ENCODE assay signal across 8 cellular contexts in genomic region chr5:160421625-160422258, GRCh38. TPM values are rescaled to one million over a fixed set of nuclear protein-coding genes. Genes with fewer than 3 reads are reported as not detected.
DNase-seq lines count a peak whose midpoint lies in the region; ATAC-seq and TF ChIP-seq lines count a peak whose summit lies in the region.

Gene PTTG1 (plus strand): TSS chr5:160421855. CDS start chr5:160422313, 458 bp downstream.

- ATAC-seq in GM21367 (IDR thresholded peaks at IDR 0.05; ENCODE audit: unreplicated experiment), result peak; percentile 66

- H3K4me3 Mint-ChIP-seq in endodermal cell, result peak within 1 kb of the TSS; percentile 86

- 0% methylated on average over 27 to 39 of the region's 39 CpGs for WGBS in endodermal cell (ENCODE audit: insufficient coverage in 1 of 2, insufficient read length in 1 of 2), 2 experiments
- WGBS in mesodermal cell (ENCODE audit: insufficient coverage in 2 of 2), 2 experiments, result 0% methylated on average over 30 to 34 of the region's 39 CpGs

- H3K36me3 Mint-ChIP-seq in endodermal cell (ENCODE audit: low read depth), result peaks cover 8% of the 10 kb centered on the region

- TF ChIP-seq CTCF in endodermal cell (conservative IDR thresholded peaks at IDR 0.05), result no peak

- H3K27ac Mint-ChIP-seq in endodermal cell, result peak within 1 kb of the TSS; percentile 92

- DNase-seq in COR-L47 (lab: John Stamatoyannopoulos, UW) (peak; percentile 96), HT1080 (ENCODE audit: low read depth) (peak; percentile 95), NOMO-1 treated with dmso at 0.1 percent for 144 hours (lab: John Stamatoyannopoulos, UW; ENCODE audit: unreplicated experiment) (peak; percentile 88), endodermal cell (peak; percentile 98)
- peak; percentile 78 for DNase-seq in activated CD8-positive, alpha-beta memory T cell treated with anti-CD3 and anti-CD28 coated beads for 4 hours (ENCODE audit: low read depth in 2 of 2)
- DNase-seq in stimulated activated CD8-positive, alpha-beta memory T cell treated with anti-CD3 and anti-CD28 coated beads, Interleukin-15, amount 100 ng/mL, for 24 hours (ENCODE audit: low read depth), result peak; percentile 83

- H3K36me3 ChIP-seq in endodermal cell (ENCODE audit: control insufficient read depth, insufficient read depth, low read length), result peaks cover 15% of the 10 kb centered on the region
- peaks cover 37% of the 10 kb centered on the region for H3K36me3 ChIP-seq in mesodermal cell (ENCODE audit: control insufficient read depth, insufficient read depth, low read length)

- H3K27me3 Mint-ChIP-seq in endodermal cell (ENCODE audit: insufficient read depth), result no peaks in the 10 kb centered on the region

- H3K4me1 ChIP-seq in endodermal cell (ENCODE audit: control insufficient read depth, insufficient read depth, low read length) (peaks cover 15% of the 10 kb centered on the region), mesodermal cell (ENCODE audit: control insufficient read depth, insufficient read depth, low read length, poor library complexity, severe bottlenecking) (peaks cover 26% of the 10 kb centered on the region)

- peak within 1 kb of the TSS; percentile 36 for H3K9ac ChIP-seq in endodermal cell (ENCODE audit: extremely low read depth, low read length, poor library complexity, severe bottlenecking)

- H3K9me3 Mint-ChIP-seq in endodermal cell, result no peaks in the 10 kb centered on the region

- H3K4me1 Mint-ChIP-seq in endodermal cell, result peaks cover 55% of the 10 kb centered on the region

- H3K27ac ChIP-seq in endodermal cell (ENCODE audit: low read depth, low read length) (no peak within 1 kb of the TSS), mesodermal cell (ENCODE audit: low read depth, low read length, severe bottlenecking) (peak within 1 kb of the TSS; percentile 75)

- peak within 1 kb of the TSS; percentile 94 for H3K4me3 ChIP-seq in endodermal cell (ENCODE audit: low read length)
- peak within 1 kb of the TSS; percentile 68 for H3K4me3 ChIP-seq in mesodermal cell (ENCODE audit: extremely low read depth, insufficient read depth, low read length, poor library complexity, severe bottlenecking)

- H3K9me3 ChIP-seq in endodermal cell (ENCODE audit: control insufficient read depth, low read length) (no peaks in the 10 kb centered on the region), mesodermal cell (ENCODE audit: control insufficient read depth, low read length) (no peaks in the 10 kb centered on the region)

- H3K27me3 ChIP-seq in endodermal cell (ENCODE audit: control insufficient read depth, insufficient read depth, low read length, poor library complexity, severe bottlenecking), result no peaks in the 10 kb centered on the region

RNA-seq across cellular contexts. Expression of gene PTTG1, which starts in this region (rescaled TPM):
- total RNA-seq in HT1080 (2014; rRNA removed; shearing (Covaris generic)), result 307 and 313 TPM in 2 replicates
- 255 and 439 TPM in 2 replicates for polyA plus RNA-seq in HT1080 (2015; cell fraction: cytosol; rRNA removed)
- polyA plus RNA-seq in HT1080 (2015; cell fraction: nucleus; rRNA removed), result 200 and 257 TPM in 2 replicates
- total RNA-seq in endodermal cell, result 100 to 1,000 TPM; 121 to 162 TPM
- polyA plus RNA-seq in endodermal cell (2013, experiment 1 of 2), result 372 TPM
- 366 TPM for polyA plus RNA-seq in endodermal cell (2013, experiment 2 of 2)
- polyA plus RNA-seq in mesodermal cell (2013, experiment 1 of 2), result 255 TPM
- polyA plus RNA-seq in mesodermal cell (2013, experiment 2 of 2), result 265 TPM
